Comparison of ENCODE assay signal across 25 cellular contexts in the genomic region with DNA sequence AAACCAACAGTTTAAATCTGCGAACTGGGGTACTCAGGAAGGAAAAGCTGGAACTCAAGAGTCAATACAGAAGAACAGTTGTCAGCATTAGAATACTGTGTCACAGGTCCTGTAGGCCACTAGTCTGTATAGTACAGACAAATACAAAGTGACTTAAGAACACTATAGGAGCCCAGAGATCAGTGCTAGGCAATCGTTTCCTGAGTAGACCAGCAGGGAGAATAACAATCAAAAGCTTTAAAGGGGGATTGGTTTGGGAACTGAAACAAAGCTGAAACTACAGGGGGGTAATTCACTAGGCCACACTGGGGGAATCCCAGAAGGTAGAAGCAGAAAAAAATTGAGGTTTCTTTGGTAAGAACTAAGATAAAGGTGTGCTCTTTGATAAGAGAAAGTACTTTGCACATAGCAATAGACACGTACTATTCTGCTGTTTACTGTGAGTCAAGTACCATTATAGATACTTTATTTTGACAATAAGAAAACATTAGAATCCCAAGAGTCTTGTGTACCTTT.
"Had no signal": no experiment of that assay in that cellular context is flagged by ENCODE, and none has a peak within 500 bp of the region (broad histone marks: within the 10 kb centered on the region; RNA-seq: fewer than 3 reads in every experiment).

No MANE protein-coding gene starts in this region.

- H3K36me3 Mint-ChIP-seq: activated naive CD8-positive, alpha-beta T cell had no signal

- H3K4me3 Mint-ChIP-seq: activated B cell treated with CpG ODN at 0.5 μM for 24 hours; activated CD4-positive, alpha-beta T cell treated with anti-CD3 and anti-CD28 coated beads, Interleukin-2, amount 10 ng/mL, durations not matched to agents 24 days and 14 days; activated naive CD4-positive, alpha-beta T cell treated with anti-CD3 and anti-CD28 coated beads for 36 hours; activated naive CD8-positive, alpha-beta T cell; activated T-helper 17 cell treated with anti-CD3 and anti-CD28 coated beads, Interleukin-2, amount 50 U/mL, for 72 hours; T-helper 1 cell treated with Interleukin-12 subunit alpha and Interleukin-12 subunit beta and Interleukin-4 antibody, amounts not matched to agents 30 μg/mL and 1 μg/mL, for 36 hours had no signal

- ATAC-seq: activated T-helper 17 cell treated with anti-CD3 and anti-CD28 coated beads, Interleukin-2, amount 50 U/mL, for 72 hours had no signal

- H2AFZ ChIP-seq: PC-9 had no signal

- H3K27ac ChIP-seq: PC-9 had no signal

- H3K9me3 Mint-ChIP-seq: activated B cell treated with CpG ODN at 0.5 μM for 24 hours; activated CD4-positive, alpha-beta T cell treated with anti-CD3 and anti-CD28 coated beads, Interleukin-2, amount 10 ng/mL, durations not matched to agents 24 days and 14 days; activated naive CD4-positive, alpha-beta T cell treated with anti-CD3 and anti-CD28 coated beads for 36 hours; activated T-helper 17 cell treated with anti-CD3 and anti-CD28 coated beads, Interleukin-2, amount 50 U/mL, for 72 hours; T-helper 1 cell treated with Interleukin-12 subunit alpha and Interleukin-12 subunit beta and Interleukin-4 antibody, amounts not matched to agents 30 μg/mL and 1 μg/mL, for 36 hours had no signal

- DNase-seq: activated B cell treated with CpG ODN at 0.5 μM for 24 hours; activated CD4-positive, alpha-beta T cell treated with anti-CD3 and anti-CD28 coated beads for 1 hour; activated CD4-positive, alpha-beta T cell treated with anti-CD3 and anti-CD28 coated beads, Interleukin-2, amount 10 ng/mL, durations not matched to agents 24 days and 14 days; activated CD4-positive, alpha-beta T cell treated with anti-CD3 and anti-CD28 coated beads, Interleukin-2, amount 50 U/mL, for 48 hours; activated CD8-positive, alpha-beta memory T cell treated with anti-CD3 and anti-CD28 coated beads for 24 hours; activated gamma-delta T cell; activated naive CD4-positive, alpha-beta T cell treated with anti-CD3 and anti-CD28 coated beads for 36 hours; activated T-cell treated with anti-CD3 and anti-CD28 coated beads for 4 hours; activated T-cell treated with anti-CD3 and anti-CD28 coated beads, Interleukin-2, amount 50 U/mL, for 48 hours; amygdala; cerebellar nuclear complex; Kasumi-1; NCI-H1048; NCI-H146; NCI-H187 treated with DMSO at 0.1 percent for 48 hours; NCI-H2081 treated with DMSO at 0.1 percent for 48 hours; NCI-H2171 treated with DMSO at 0.1 percent for 48 hours; NCI-H226; NCI-H526; NCI-H82; PC-9; SHP77 treated with DMSO at 0.1 percent for 48 hours had no signal

- H3K4me1 Mint-ChIP-seq: activated B cell treated with CpG ODN at 0.5 μM for 24 hours; activated CD4-positive, alpha-beta T cell treated with anti-CD3 and anti-CD28 coated beads, Interleukin-2, amount 10 ng/mL, durations not matched to agents 24 days and 14 days; activated T-helper 17 cell treated with anti-CD3 and anti-CD28 coated beads, Interleukin-2, amount 50 U/mL, for 72 hours had no signal

- H3K27ac Mint-ChIP-seq: activated B cell treated with CpG ODN at 0.5 μM for 24 hours; activated CD4-positive, alpha-beta T cell treated with anti-CD3 and anti-CD28 coated beads, Interleukin-2, amount 10 ng/mL, durations not matched to agents 24 days and 14 days; activated naive CD4-positive, alpha-beta T cell treated with anti-CD3 and anti-CD28 coated beads for 36 hours; activated naive CD8-positive, alpha-beta T cell; activated T-helper 17 cell treated with anti-CD3 and anti-CD28 coated beads, Interleukin-2, amount 50 U/mL, for 72 hours; T-helper 1 cell treated with Interleukin-12 subunit alpha and Interleukin-12 subunit beta and Interleukin-4 antibody, amounts not matched to agents 30 μg/mL and 1 μg/mL, for 36 hours had no signal

- H3K4me2 ChIP-seq: PC-9 had no signal

- H3K27me3 Mint-ChIP-seq: activated B cell treated with CpG ODN at 0.5 μM for 24 hours; activated CD4-positive, alpha-beta T cell treated with anti-CD3 and anti-CD28 coated beads, Interleukin-2, amount 10 ng/mL, durations not matched to agents 24 days and 14 days; activated naive CD8-positive, alpha-beta T cell; activated T-helper 17 cell treated with anti-CD3 and anti-CD28 coated beads, Interleukin-2, amount 50 U/mL, for 72 hours had no signal

- H3K4me3 ChIP-seq: PC-9 had no signal
